In the genomic region with DNA sequence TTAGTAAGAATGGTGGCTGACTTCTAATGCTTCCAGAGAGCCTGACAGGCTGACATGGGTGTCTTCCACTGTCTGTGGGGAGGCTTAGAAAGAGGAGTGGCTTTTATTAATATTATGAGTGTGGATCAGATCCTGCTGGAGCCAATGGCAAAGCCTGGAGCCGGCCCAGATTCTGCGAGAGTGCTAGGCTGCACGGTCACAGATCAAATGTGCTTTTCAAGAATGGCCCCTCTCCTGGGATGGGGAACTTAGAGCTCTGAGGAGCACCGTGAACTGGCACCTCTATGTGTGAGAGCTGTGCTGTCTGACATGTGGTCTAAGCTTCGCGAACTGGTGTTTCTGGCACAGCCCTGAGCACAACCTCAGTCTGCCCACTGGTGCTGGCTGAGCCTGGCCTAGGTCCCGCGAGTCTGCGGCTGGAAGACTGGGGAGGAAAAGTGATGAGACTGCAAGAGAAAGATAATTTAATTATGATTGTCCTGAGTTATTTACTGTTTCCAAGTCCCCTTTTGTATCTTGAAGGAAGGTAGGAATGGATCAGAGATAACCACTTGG, we compare ENCODE assay signal across 1 cellular context.
TF ChIP-seq lines count a peak whose summit lies in the region.

No MANE protein-coding gene starts in this region.

TF ChIP-seq in GM23338, 12 proteins besides CTCF, POLR2A, EP300 and RAD21 (continued from another document):
- TF ChIP-seq, protein P1, sequence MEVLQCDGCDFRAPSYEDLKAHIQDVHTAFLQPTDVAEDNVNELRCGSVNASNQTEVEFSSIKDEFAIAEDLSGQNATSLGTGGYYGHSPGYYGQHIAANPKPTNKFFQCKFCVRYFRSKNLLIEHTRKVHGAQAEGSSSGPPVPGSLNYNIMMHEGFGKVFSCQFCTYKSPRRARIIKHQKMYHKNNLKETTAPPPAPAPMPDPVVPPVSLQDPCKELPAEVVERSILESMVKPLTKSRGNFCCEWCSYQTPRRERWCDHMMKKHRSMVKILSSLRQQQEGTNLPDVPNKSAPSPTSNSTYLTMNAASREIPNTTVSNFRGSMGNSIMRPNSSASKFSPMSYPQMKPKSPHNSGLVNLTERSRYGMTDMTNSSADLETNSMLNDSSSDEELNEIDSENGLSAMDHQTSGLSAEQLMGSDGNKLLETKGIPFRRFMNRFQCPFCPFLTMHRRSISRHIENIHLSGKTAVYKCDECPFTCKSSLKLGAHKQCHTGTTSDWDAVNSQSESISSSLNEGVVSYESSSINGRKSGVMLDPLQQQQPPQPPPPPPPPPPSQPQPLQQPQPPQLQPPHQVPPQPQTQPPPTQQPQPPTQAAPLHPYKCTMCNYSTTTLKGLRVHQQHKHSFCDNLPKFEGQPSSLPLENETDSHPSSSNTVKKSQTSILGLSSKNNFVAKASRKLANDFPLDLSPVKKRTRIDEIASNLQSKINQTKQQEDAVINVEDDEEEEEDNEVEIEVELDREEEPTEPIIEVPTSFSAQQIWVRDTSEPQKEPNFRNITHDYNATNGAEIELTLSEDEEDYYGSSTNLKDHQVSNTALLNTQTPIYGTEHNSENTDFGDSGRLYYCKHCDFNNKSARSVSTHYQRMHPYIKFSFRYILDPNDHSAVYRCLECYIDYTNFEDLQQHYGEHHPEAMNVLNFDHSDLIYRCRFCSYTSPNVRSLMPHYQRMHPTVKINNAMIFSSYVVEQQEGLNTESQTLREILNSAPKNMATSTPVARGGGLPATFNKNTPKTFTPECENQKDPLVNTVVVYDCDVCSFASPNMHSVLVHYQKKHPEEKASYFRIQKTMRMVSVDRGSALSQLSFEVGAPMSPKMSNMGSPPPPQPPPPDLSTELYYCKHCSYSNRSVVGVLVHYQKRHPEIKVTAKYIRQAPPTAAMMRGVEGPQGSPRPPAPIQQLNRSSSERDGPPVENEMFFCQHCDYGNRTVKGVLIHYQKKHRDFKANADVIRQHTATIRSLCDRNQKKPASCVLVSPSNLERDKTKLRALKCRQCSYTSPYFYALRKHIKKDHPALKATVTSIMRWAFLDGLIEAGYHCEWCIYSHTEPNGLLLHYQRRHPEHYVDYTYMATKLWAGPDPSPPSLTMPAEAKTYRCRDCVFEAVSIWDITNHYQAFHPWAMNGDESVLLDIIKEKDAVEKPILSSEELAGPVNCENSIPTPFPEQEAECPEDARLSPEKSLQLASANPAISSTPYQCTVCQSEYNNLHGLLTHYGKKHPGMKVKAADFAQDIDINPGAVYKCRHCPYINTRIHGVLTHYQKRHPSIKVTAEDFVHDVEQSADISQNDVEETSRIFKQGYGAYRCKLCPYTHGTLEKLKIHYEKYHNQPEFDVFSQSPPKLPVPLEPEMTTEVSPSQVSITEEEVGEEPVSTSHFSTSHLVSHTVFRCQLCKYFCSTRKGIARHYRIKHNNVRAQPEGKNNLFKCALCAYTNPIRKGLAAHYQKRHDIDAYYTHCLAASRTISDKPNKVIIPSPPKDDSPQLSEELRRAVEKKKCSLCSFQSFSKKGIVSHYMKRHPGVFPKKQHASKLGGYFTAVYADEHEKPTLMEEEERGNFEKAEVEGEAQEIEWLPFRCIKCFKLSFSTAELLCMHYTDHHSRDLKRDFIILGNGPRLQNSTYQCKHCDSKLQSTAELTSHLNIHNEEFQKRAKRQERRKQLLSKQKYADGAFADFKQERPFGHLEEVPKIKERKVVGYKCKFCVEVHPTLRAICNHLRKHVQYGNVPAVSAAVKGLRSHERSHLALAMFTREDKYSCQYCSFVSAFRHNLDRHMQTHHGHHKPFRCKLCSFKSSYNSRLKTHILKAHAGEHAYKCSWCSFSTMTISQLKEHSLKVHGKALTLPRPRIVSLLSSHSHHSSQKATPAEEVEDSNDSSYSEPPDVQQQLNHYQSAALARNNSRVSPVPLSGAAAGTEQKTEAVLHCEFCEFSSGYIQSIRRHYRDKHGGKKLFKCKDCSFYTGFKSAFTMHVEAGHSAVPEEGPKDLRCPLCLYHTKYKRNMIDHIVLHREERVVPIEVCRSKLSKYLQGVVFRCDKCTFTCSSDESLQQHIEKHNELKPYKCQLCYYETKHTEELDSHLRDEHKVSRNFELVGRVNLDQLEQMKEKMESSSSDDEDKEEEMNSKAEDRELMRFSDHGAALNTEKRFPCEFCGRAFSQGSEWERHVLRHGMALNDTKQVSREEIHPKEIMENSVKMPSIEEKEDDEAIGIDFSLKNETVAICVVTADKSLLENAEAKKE (CRISPR knock-in tag; IDR thresholded peaks at IDR 0.05), result no peak
- TF ChIP-seq, protein P2, sequence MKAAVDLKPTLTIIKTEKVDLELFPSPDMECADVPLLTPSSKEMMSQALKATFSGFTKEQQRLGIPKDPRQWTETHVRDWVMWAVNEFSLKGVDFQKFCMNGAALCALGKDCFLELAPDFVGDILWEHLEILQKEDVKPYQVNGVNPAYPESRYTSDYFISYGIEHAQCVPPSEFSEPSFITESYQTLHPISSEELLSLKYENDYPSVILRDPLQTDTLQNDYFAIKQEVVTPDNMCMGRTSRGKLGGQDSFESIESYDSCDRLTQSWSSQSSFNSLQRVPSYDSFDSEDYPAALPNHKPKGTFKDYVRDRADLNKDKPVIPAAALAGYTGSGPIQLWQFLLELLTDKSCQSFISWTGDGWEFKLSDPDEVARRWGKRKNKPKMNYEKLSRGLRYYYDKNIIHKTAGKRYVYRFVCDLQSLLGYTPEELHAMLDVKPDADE (IDR thresholded peaks at IDR 0.05), result no peak
- TF ChIP-seq EZH2 (IDR thresholded peaks at IDR 0.05; ENCODE audit: low read depth, unreplicated experiment) (no peak), EZH2phosphoT487 (IDR thresholded peaks at IDR 0.05; ENCODE audit: unreplicated experiment) (no peak), POLR2AphosphoS5 (IDR thresholded peaks at IDR 0.05; ENCODE audit: low read depth) (no peak), ZNF114 (CRISPR knock-in tag; IDR thresholded peaks at IDR 0.05) (no peak), CREB1 (CRISPR knock-in tag; IDR thresholded peaks at IDR 0.05; ENCODE audit: low read depth) (no peak)
